ENCODE assay signal across 8 cellular contexts in genomic region chr17:40093580-40094201, GRCh38. TPM values are rescaled to one million over a fixed set of nuclear protein-coding genes. Genes with fewer than 3 reads are reported as not detected.
DNase-seq lines count a peak whose midpoint lies in the region; ATAC-seq and TF ChIP-seq lines count a peak whose summit lies in the region.
"Had no signal": no experiment of that assay in that cellular context is flagged by ENCODE, and none has a peak within 500 bp of the region (broad histone marks: within the 10 kb centered on the region; RNA-seq: fewer than 3 reads in every experiment).

No MANE protein-coding gene starts in this region.

- no peaks in the 10 kb centered on the region for H3K9me3 ChIP-seq in upper lobe of right lung
- H3K9me3 ChIP-seq: HAP-1 had no signal

- intact Hi-C loops in upper lobe of right lung (cut with DNase I), result no loop called here

- H3K27me3 Mint-ChIP-seq in activated naive CD4-positive, alpha-beta T cell treated with anti-CD3 and anti-CD28 coated beads, Interleukin-2, amount 50 U/mL, for 24 hours, result no peaks in the 10 kb centered on the region
- no peaks in the 10 kb centered on the region for H3K27me3 Mint-ChIP-seq in activated naive CD4-positive, alpha-beta T cell treated with anti-CD3 and anti-CD28 coated beads, Interleukin-2, amount 10 ng/mL, durations not matched to agents 7 days and 5 days

- peak overlapping the region; percentile 74 for H3K27ac ChIP-seq in layer of hippocampus (ENCODE audit: low read depth, low read length)
- H3K27ac ChIP-seq in upper lobe of right lung, result peak overlapping the region; percentile 30

- no peak overlapping the region for H3K4me3 ChIP-seq in upper lobe of right lung
- H3K4me3 ChIP-seq: HAP-1 had no signal

- H3K27me3 ChIP-seq in layer of hippocampus (ENCODE audit: control insufficient read depth, insufficient read depth, low read length) (no peaks in the 10 kb centered on the region), upper lobe of right lung (no peaks in the 10 kb centered on the region)

- H3K36me3 ChIP-seq in upper lobe of right lung, result peaks cover 64% of the 10 kb centered on the region

- CTCF ChIA-PET in activated naive CD4-positive, alpha-beta T cell treated with anti-CD3 and anti-CD28 coated beads, Interleukin-2, amount 10 ng/mL, durations not matched to agents 7 days and 5 days (lab: Charles Lee), result interaction anchor here (2.2 kb wide), 1 partner anchor 18 kb away, joined by 8 read pairs; no protein-coding TSS in a partner anchor

- peaks cover 37% of the 10 kb centered on the region for H3K4me1 ChIP-seq in upper lobe of right lung

- no peak for TF ChIP-seq CTCF in upper lobe of right lung (IDR thresholded peaks at IDR 0.05)

- no peak for DNase-seq in activated naive CD4-positive, alpha-beta T cell treated with anti-CD3 and anti-CD28 coated beads, Interleukin-2, amount 10 ng/mL, durations not matched to agents 7 days and 5 days
- no peak for DNase-seq in upper lobe of right lung
- DNase-seq: KG1 had no signal

- H3K27ac Mint-ChIP-seq in activated naive CD4-positive, alpha-beta T cell treated with anti-CD3 and anti-CD28 coated beads, Interleukin-2, amount 50 U/mL, for 24 hours, result peak overlapping the region; percentile 42
- no peak overlapping the region for H3K27ac Mint-ChIP-seq in activated naive CD4-positive, alpha-beta T cell treated with anti-CD3 and anti-CD28 coated beads, Interleukin-2, amount 10 ng/mL, durations not matched to agents 7 days and 5 days

- no peak for ATAC-seq in upper lobe of right lung
- ATAC-seq in GM19324 (IDR thresholded peaks at IDR 0.05; ENCODE audit: low FRiP score, unreplicated experiment), result no peak
- no peak for ATAC-seq in HG03159 (IDR thresholded peaks at IDR 0.05; ENCODE audit: unreplicated experiment)

- no peak overlapping the region for H3K4me3 Mint-ChIP-seq in activated naive CD4-positive, alpha-beta T cell treated with anti-CD3 and anti-CD28 coated beads, Interleukin-2, amount 50 U/mL, for 24 hours
- no peak overlapping the region for H3K4me3 Mint-ChIP-seq in activated naive CD4-positive, alpha-beta T cell treated with anti-CD3 and anti-CD28 coated beads, Interleukin-2, amount 10 ng/mL, durations not matched to agents 7 days and 5 days

- no peaks in the 10 kb centered on the region for H3K9me3 Mint-ChIP-seq in activated naive CD4-positive, alpha-beta T cell treated with anti-CD3 and anti-CD28 coated beads, Interleukin-2, amount 50 U/mL, for 24 hours
- no peaks in the 10 kb centered on the region for H3K9me3 Mint-ChIP-seq in activated naive CD4-positive, alpha-beta T cell treated with anti-CD3 and anti-CD28 coated beads, Interleukin-2, amount 10 ng/mL, durations not matched to agents 7 days and 5 days

- H3K4me1 Mint-ChIP-seq in activated naive CD4-positive, alpha-beta T cell treated with anti-CD3 and anti-CD28 coated beads, Interleukin-2, amount 50 U/mL, for 24 hours, result peaks cover 61% of the 10 kb centered on the region
- H3K4me1 Mint-ChIP-seq in activated naive CD4-positive, alpha-beta T cell treated with anti-CD3 and anti-CD28 coated beads, Interleukin-2, amount 10 ng/mL, durations not matched to agents 7 days and 5 days, result peaks cover 52% of the 10 kb centered on the region

- H3K36me3 Mint-ChIP-seq in activated naive CD4-positive, alpha-beta T cell treated with anti-CD3 and anti-CD28 coated beads, Interleukin-2, amount 50 U/mL, for 24 hours, result peaks cover 11% of the 10 kb centered on the region
- peaks cover 40% of the 10 kb centered on the region for H3K36me3 Mint-ChIP-seq in activated naive CD4-positive, alpha-beta T cell treated with anti-CD3 and anti-CD28 coated beads, Interleukin-2, amount 10 ng/mL, durations not matched to agents 7 days and 5 days

RNA-seq across cellular contexts. Expression of gene NR1D1, which starts 6.7 kb away (rescaled TPM):
- 24.9 TPM for total RNA-seq in upper lobe of right lung

RNA-seq across cellular contexts. Expression of gene MSL1, which starts 28.1 kb away (rescaled TPM):
- total RNA-seq in upper lobe of right lung, result 84.4 TPM

RNA-seq across cellular contexts. Expression of gene THRA, which starts 30.9 kb away (rescaled TPM):
- total RNA-seq in upper lobe of right lung, result 55.6 TPM

RNA-seq across cellular contexts. Expression of gene MED24, which starts 39.5 kb away (rescaled TPM):
- 81.3 TPM for total RNA-seq in upper lobe of right lung

RNA-seq across cellular contexts. Expression of gene CASC3, which starts 46.6 kb away (rescaled TPM):
- 106 TPM for total RNA-seq in upper lobe of right lung
